14 cellular contexts compared by ENCODE assay signal in genomic region chr6:13678255-13678983, GRCh38. TPM values are rescaled to one million over a fixed set of nuclear protein-coding genes. Genes with fewer than 3 reads are reported as not detected.
DNase-seq lines count a peak whose midpoint lies in the region; TF ChIP-seq lines count a peak whose summit lies in the region.
"Had no signal": no experiment of that assay in that cellular context is flagged by ENCODE, and none has a peak within 500 bp of the region (broad histone marks: within the 10 kb centered on the region; RNA-seq: fewer than 3 reads in every experiment).

No MANE protein-coding gene starts in this region.

- H3K27me3 ChIP-seq in cardiac muscle cell, result no peaks in the 10 kb centered on the region
- H3K27me3 ChIP-seq in right atrium auricular region, result no peaks in the 10 kb centered on the region
- no peaks in the 10 kb centered on the region for H3K27me3 ChIP-seq in smooth muscle cell (ENCODE audit: low read depth)
- H3K27me3 ChIP-seq: esophagus muscularis mucosa had no signal

- H3K27ac ChIP-seq in cardiac muscle cell (peak overlapping the region; percentile 24), right atrium auricular region (no peak overlapping the region), smooth muscle cell (ENCODE audit: low read depth) (peak overlapping the region; percentile 19)
- H3K27ac ChIP-seq: esophagus muscularis mucosa had no signal

- H3K36me3 ChIP-seq in cardiac muscle cell (no peaks in the 10 kb centered on the region), right atrium auricular region (no peaks in the 10 kb centered on the region), smooth muscle cell (ENCODE audit: low read depth) (peaks cover 15% of the 10 kb centered on the region)

- H3F3A ChIP-seq in smooth muscle cell (ENCODE audit: low read depth), result peaks cover 9% of the 10 kb centered on the region

- WGBS in smooth muscle cell (ENCODE audit: low lambda C conversion rate), result 36% methylated on average over 4 of the region's 4 CpGs

- no peak overlapping the region for H3K9ac ChIP-seq in smooth muscle cell (ENCODE audit: low read depth)

- TF ChIP-seq CTCF in cardiac muscle cell (IDR thresholded peaks at IDR 0.05; ENCODE audit: low read depth, low read length) (no peak), right atrium auricular region (IDR thresholded peaks at IDR 0.05) (no peak), smooth muscle cell (IDR thresholded peaks at IDR 0.05; ENCODE audit: borderline replicate concordance, insufficient read depth, poor library complexity, severe bottlenecking) (no peak)

- peak overlapping the region; percentile 32 for H3K4me2 ChIP-seq in smooth muscle cell

- H4K20me1 ChIP-seq in smooth muscle cell (ENCODE audit: low read depth), result peaks cover 88% of the 10 kb centered on the region

- no peak overlapping the region for H3K4me3 ChIP-seq in cardiac muscle cell
- H3K4me3 ChIP-seq in right atrium auricular region, result no peak overlapping the region
- no peak overlapping the region for H3K4me3 ChIP-seq in smooth muscle cell
- H3K4me3 ChIP-seq: esophagus muscularis mucosa had no signal

- peaks cover 5% of the 10 kb centered on the region for H3K4me1 ChIP-seq in cardiac muscle cell (ENCODE audit: low read depth)
- H3K4me1 ChIP-seq in right atrium auricular region, result peaks cover 0 to 15% of the 10 kb centered on the region in 2 donors
- no peaks in the 10 kb centered on the region for H3K4me1 ChIP-seq in smooth muscle cell (ENCODE audit: low read depth)

- no peak overlapping the region for H2AFZ ChIP-seq in smooth muscle cell (ENCODE audit: low read depth)

- H3K79me2 ChIP-seq in smooth muscle cell (ENCODE audit: low read depth), result peaks cover 100% of the 10 kb centered on the region

- no peak for DNase-seq in cardiac muscle cell (ENCODE audit: low read depth in 1 of 2, low spot score in 1 of 2)
- DNase-seq in right atrium auricular region (ENCODE audit: low spot score), result no peak
- DNase-seq in amniotic epithelial cell (ENCODE audit: low read depth), result peak; percentile 56
- DNase-seq in iPS-NIHi11 (ENCODE audit: low spot score), result peak; percentile 12
- DNase-seq in smooth muscle cell (lab: John Stamatoyannopoulos, UW; ENCODE audit: unreplicated experiment), result no peak
- no peak for DNase-seq in DMS153 treated with DMSO at 0.1 percent for 48 hours (lab: John Stamatoyannopoulos, UW; ENCODE audit: unreplicated experiment)
- no peak for DNase-seq in stimulated activated CD4-positive, alpha-beta T cell treated with anti-CD3 and anti-CD28 coated beads, Interleukin-4, amount 100 ng/mL, for 24 hours
- DNase-seq in NCI-H187 treated with DMSO at 0.1 percent for 48 hours (lab: John Stamatoyannopoulos, UW), result no peak
- DNase-seq: activated CD4-positive, alpha-beta T cell treated with anti-CD3 and anti-CD28 coated beads for 36 hours; hippocampal formation; KG1; NCI-H1436 treated with DMSO at 0.1 percent for 48 hours; stimulated activated naive CD4-positive, alpha-beta T cell had no signal

- H3K9me3 ChIP-seq in cardiac muscle cell (ENCODE audit: low read depth) (no peaks in the 10 kb centered on the region), right atrium auricular region (peaks cover 0 to 18% of the 10 kb centered on the region in 2 donors), smooth muscle cell (replicated peaks; ENCODE audit: low read depth) (no peaks in the 10 kb centered on the region)

RNA-seq across cellular contexts. Expression of gene RANBP9, which starts 33.2 kb away (rescaled TPM):
- 32.3 and 35.2 TPM in 2 replicates for total RNA-seq in cardiac muscle cell
- 42.4 and 55.4 TPM in 2 replicates for polyA plus RNA-seq in cardiac muscle cell
- 10 to 100 TPM; 28.4 TPM for total RNA-seq in right atrium auricular region
- 40.9 and 50.3 TPM in 2 replicates for total RNA-seq in smooth muscle cell
- 26.9 and 29.5 TPM in 2 replicates for polyA plus RNA-seq in smooth muscle cell

Comparison
In these comparisons a context has a peak if more than half of its experiments do, and no peak if none do; other contexts are left out.
1. H3K27ac ChIP-seq: peak in cardiac muscle cell (single experiment) and smooth muscle cell (single experiment); none in right atrium auricular region (0 of 2).
2. DNase-seq: peak in amniotic epithelial cell (single experiment) and iPS-NIHi11 (single experiment); none in cardiac muscle cell (0 of 2), right atrium auricular region (single experiment), smooth muscle cell (single experiment), DMS153 treated with DMSO at 0.1 percent for 48 hours (single experiment), stimulated activated CD4-positive, alpha-beta T cell treated with anti-CD3 and anti-CD28 coated beads, Interleukin-4, amount 100 ng/mL, for 24 hours (single experiment) and NCI-H187 treated with DMSO at 0.1 percent for 48 hours (single experiment).